In genomic region chr18:11274144-11274762, GRCh38 we compare ENCODE assay signal across 26 cellular contexts.
"Had no signal": no experiment of that assay in that cellular context is flagged by ENCODE, and none has a peak within 500 bp of the region (broad histone marks: within the 10 kb centered on the region; RNA-seq: fewer than 3 reads in every experiment).

No MANE protein-coding gene starts in this region.

- H3K9me3 ChIP-seq: left lung, ovary, right atrium auricular region, testis, thyroid gland, upper lobe of left lung, vagina had no signal

- H3K36me3 ChIP-seq: left lung, ovary, right atrium auricular region, stomach, thyroid gland, transverse colon, upper lobe of left lung, vagina had no signal

- H3K4me3 ChIP-seq: left lung, lung, ovary, right atrium auricular region, skin epidermis, stomach, testis, thyroid gland, transverse colon, upper lobe of left lung, vagina had no signal

- H3K27ac Mint-ChIP-seq: mesothelial cell of epicardium; naive B cell; natural killer cell; progenitor cell of endocrine pancreas; stimulated activated naive B cell treated with anti-CD40 and anti-IgM and Interleukin-4, amounts not matched to agents 10 μg/mL and 1 μg/mL and 100 μg/mL, for 72 hours had no signal

- ATAC-seq: left cardiac atrium; left lung; natural killer cell; sciatic nerve; stimulated activated naive B cell treated with anti-CD40 and anti-IgM and Interleukin-4, amounts not matched to agents 10 μg/mL and 1 μg/mL and 100 μg/mL, for 72 hours; stimulated activated naive CD8-positive, alpha-beta T cell treated with anti-CD3 and anti-CD28 coated beads, Interleukin-15, Interleukin-2, amounts not matched to agents 100 U/mL and 50 U/mL, for 24 hours had no signal

- H3K4me1 Mint-ChIP-seq: natural killer cell had no signal

- DNase-seq: hippocampal formation; kidney glomerular epithelial cell; left cardiac atrium; left lung; mesendoderm; naive B cell; natural killer cell; ovary; stimulated activated CD4-positive, alpha-beta T cell treated with anti-CD3 and anti-CD28 coated beads, Interleukin-12 subunit alpha, Interleukin-12 subunit beta, amount 100 ng/mL, for 4 hours; stimulated activated CD4-positive, alpha-beta T cell treated with anti-CD3 and anti-CD28 coated beads, Interleukin-15, amount 100 ng/mL, for 24 hours; stimulated activated CD4-positive, alpha-beta T cell treated with anti-CD3 and anti-CD28 coated beads, Interleukin-2, amount 100 ng/mL, for 24 hours; stimulated activated CD4-positive, alpha-beta T cell treated with anti-CD3 and anti-CD28 coated beads, Interleukin-4, amount 100 ng/mL, for 1 hour; stimulated activated naive B cell treated with anti-CD40 and anti-IgM and Interleukin-4, amounts not matched to agents 10 μg/mL and 1 μg/mL and 100 μg/mL, for 72 hours; stimulated activated naive CD8-positive, alpha-beta T cell treated with anti-CD3 and anti-CD28 coated beads, Interleukin-15, Interleukin-2, amounts not matched to agents 100 U/mL and 50 U/mL, for 24 hours; stomach; testis; thyroid gland; transverse colon; upper lobe of left lung had no signal

- H3K36me3 Mint-ChIP-seq: mesothelial cell of epicardium; naive B cell; natural killer cell; stimulated activated naive B cell treated with anti-CD40 and anti-IgM and Interleukin-4, amounts not matched to agents 10 μg/mL and 1 μg/mL and 100 μg/mL, for 72 hours had no signal

- H3K27ac ChIP-seq: left lung, ovary, right atrium auricular region, skin epidermis, stomach, testis, thyroid gland, transverse colon, upper lobe of left lung, vagina had no signal

- H3K27me3 Mint-ChIP-seq: progenitor cell of endocrine pancreas; stimulated activated naive B cell treated with anti-CD40 and anti-IgM and Interleukin-4, amounts not matched to agents 10 μg/mL and 1 μg/mL and 100 μg/mL, for 72 hours had no signal

- H3K4me1 ChIP-seq: left lung, right atrium auricular region, stomach, testis, thyroid gland, transverse colon, upper lobe of left lung had no signal

- H3K4me3 Mint-ChIP-seq: mesothelial cell of epicardium; naive B cell; natural killer cell; stimulated activated naive B cell treated with anti-CD40 and anti-IgM and Interleukin-4, amounts not matched to agents 10 μg/mL and 1 μg/mL and 100 μg/mL, for 72 hours had no signal

- H3K27me3 ChIP-seq: left lung, ovary, right atrium auricular region, stomach, testis, thyroid gland, transverse colon, upper lobe of left lung, vagina had no signal
